ENCODE assay signal across 26 cellular contexts in genomic region chr6:158124288-158124687, GRCh38.
"Had no signal": no experiment of that assay in that cellular context is flagged by ENCODE, and none has a peak within 500 bp of the region (broad histone marks: within the 10 kb centered on the region; RNA-seq: fewer than 3 reads in every experiment).

No MANE protein-coding gene starts in this region.

- FAIRE-seq: urothelium cell line had no signal

- ATAC-seq: stimulated activated effector memory CD8-positive, alpha-beta T cell treated with anti-CD3 and anti-CD28 coated beads, Interleukin-12 subunit alpha, Interleukin-12 subunit beta, amount 100 ng/mL, for 72 hours; stimulated activated memory B cell treated with anti-CD40 and anti-IgM and Interleukin-4, amounts not matched to agents 10 μg/mL and 1 μg/mL and 100 μg/mL, for 72 hours; stimulated activated naive B cell treated with anti-CD40 and anti-IgM and Interleukin-4, amounts not matched to agents 10 μg/mL and 1 μg/mL and 100 μg/mL, for 72 hours; stimulated activated naive CD8-positive, alpha-beta T cell treated with anti-CD3 and anti-CD28 coated beads, Interleukin-15, amount 100 ng/mL, for 72 hours; stimulated activated naive CD8-positive, alpha-beta T cell treated with anti-CD3 and anti-CD28 coated beads, Interleukin-15, Interleukin-2, amounts not matched to agents 100 U/mL and 50 U/mL, for 24 hours; upper lobe of right lung had no signal

- DNase-seq: stimulated activated CD4-positive, alpha-beta T cell treated with anti-CD3 and anti-CD28 coated beads, Interleukin-2, amount 100 ng/mL, for 48 hours; stimulated activated CD4-positive, alpha-beta T cell treated with anti-CD3 and anti-CD28 coated beads, Interleukin-4, amount 100 ng/mL, for 1 hour; stimulated activated CD4-positive, alpha-beta T cell treated with anti-CD3 and anti-CD28 coated beads, Interleukin-4, amount 100 ng/mL, for 24 hours; stimulated activated CD4-positive, alpha-beta T cell treated with anti-CD3 and anti-CD28 coated beads, Interleukin-4, amount 100 ng/mL, for 4 hours; stimulated activated CD8-positive, alpha-beta memory T cell treated with anti-CD3 and anti-CD28 coated beads, Interleukin-4, amount 100 ng/mL, for 48 hours; stimulated activated naive B cell treated with anti-CD40 and anti-IgM and Interleukin-4, amounts not matched to agents 10 μg/mL and 1 μg/mL and 100 μg/mL, for 72 hours; stimulated activated naive CD4-positive, alpha-beta T cell; stimulated activated naive CD4-positive, alpha-beta T cell treated with Interleukin-2 at 50 U/mL for 16 hours; stimulated activated naive CD8-positive, alpha-beta T cell treated with anti-CD3 and anti-CD28 coated beads, Interleukin-15, amount 100 ng/mL, for 72 hours; stimulated activated naive CD8-positive, alpha-beta T cell treated with anti-CD3 and anti-CD28 coated beads, Interleukin-15, Interleukin-2, amounts not matched to agents 100 U/mL and 50 U/mL, for 24 hours; stomach; substantia nigra; testis; thyroid gland; transverse colon; trophoblast cell; upper lobe of left lung; upper lobe of right lung; uterus had no signal

- H3K36me3 ChIP-seq: transverse colon, uterus, vagina had no signal

- H3K4me1 ChIP-seq: stomach, suprapubic skin, testis, thyroid gland, tibial nerve, transverse colon, upper lobe of left lung, upper lobe of right lung, uterus, vagina had no signal

- H3K27me3 ChIP-seq: stomach, suprapubic skin, testis, thyroid gland, tibial nerve, transverse colon, upper lobe of left lung, upper lobe of right lung, uterus, vagina had no signal

- H3K4me3 ChIP-seq: stomach, suprapubic skin, testis, thoracic aorta, thyroid gland, tibial nerve, transverse colon, upper lobe of left lung, upper lobe of right lung, uterus, vagina had no signal

- H3K27ac ChIP-seq: stomach, suprapubic skin, testis, thoracic aorta, thyroid gland, tibial nerve, transverse colon, upper lobe of left lung, upper lobe of right lung, uterus, vagina had no signal

- H3K9me3 ChIP-seq: stomach, suprapubic skin, testis, thoracic aorta, thyroid gland, tibial nerve, transverse colon, upper lobe of left lung, upper lobe of right lung, uterus, vagina had no signal
